In genomic region chr5:132830436-132831094, GRCh38 we compare ENCODE assay signal across 9 cellular contexts. TPM values are rescaled to one million over a fixed set of nuclear protein-coding genes. Genes with fewer than 3 reads are reported as not detected.
DNase-seq lines count a peak whose midpoint lies in the region; ATAC-seq, FAIRE-seq and TF ChIP-seq lines count a peak whose summit lies in the region.
"Had no signal": no experiment of that assay in that cellular context is flagged by ENCODE, and none has a peak within 500 bp of the region (broad histone marks: within the 10 kb centered on the region; RNA-seq: fewer than 3 reads in every experiment).

Gene SHROOM1 (minus strand): TSS chr5:132830647. CDS start chr5:132826140, 4,507 bp downstream.

- WGBS in mesodermal cell (ENCODE audit: insufficient coverage in 2 of 2), 2 experiments: 6 to 8% methylated on average over 59 to 76 of the region's 78 CpGs

- DNase-seq in DMS 273 (lab: John Stamatoyannopoulos, UW; ENCODE audit: unreplicated experiment) (peak; percentile 70), DMS 273 treated with DMSO at 0.1 percent for 48 hours (lab: John Stamatoyannopoulos, UW) (no peak), urothelium cell line (ENCODE audit: low spot score) (peak; percentile 88)

- H3K4me2 ChIP-seq in SU-DHL-6 (ENCODE audit: low read depth, low read length, poor library complexity, severe bottlenecking): peak within 1 kb of the TSS; percentile 48

- peak; percentile 76 for ATAC-seq in GM19455 (IDR thresholded peaks at IDR 0.05; ENCODE audit: unreplicated experiment)
- ATAC-seq in HG03457 (IDR thresholded peaks at IDR 0.05; ENCODE audit: unreplicated experiment): peak; percentile 62

- no peak within 1 kb of the TSS for H3K27ac ChIP-seq in SU-DHL-6 (ENCODE audit: low read depth, low read length)
- no peak within 1 kb of the TSS for H3K27ac ChIP-seq in mesodermal cell (ENCODE audit: low read depth, low read length, severe bottlenecking)

- H3K9ac ChIP-seq in SU-DHL-6 (ENCODE audit: low read length) (peak within 1 kb of the TSS; percentile 65), endocrine pancreas (ENCODE audit: control insufficient read depth, insufficient read depth, low read length) (peak within 1 kb of the TSS; percentile 83)

- H3K36me3 ChIP-seq in SU-DHL-6 (ENCODE audit: low read length) (no peaks in the 10 kb centered on the region), endocrine pancreas (ENCODE audit: control insufficient read depth, insufficient read depth, low read length) (no peaks in the 10 kb centered on the region), mesodermal cell (ENCODE audit: control insufficient read depth, insufficient read depth, low read length) (no peaks in the 10 kb centered on the region)

- H2AFZ ChIP-seq in SU-DHL-6 (ENCODE audit: low read depth, low read length, severe bottlenecking): peak within 1 kb of the TSS; percentile 89

- H3K79me2 ChIP-seq in SU-DHL-6 (ENCODE audit: insufficient read depth, low read length): no peaks in the 10 kb centered on the region

- H3K9me3 ChIP-seq in SU-DHL-6 (ENCODE audit: insufficient read depth, low read length) (no peaks in the 10 kb centered on the region), endocrine pancreas (ENCODE audit: control insufficient read depth, low read length) (no peaks in the 10 kb centered on the region), mesodermal cell (ENCODE audit: control insufficient read depth, low read length) (no peaks in the 10 kb centered on the region)

- H3K4me3 ChIP-seq in SU-DHL-6 (ENCODE audit: insufficient read depth, low read length, poor library complexity, severe bottlenecking) (peak within 1 kb of the TSS; percentile 74), endocrine pancreas (ENCODE audit: control insufficient read depth, insufficient read depth, low read length) (peak within 1 kb of the TSS; percentile 52), mesodermal cell (ENCODE audit: extremely low read depth, insufficient read depth, low read length, poor library complexity, severe bottlenecking) (peak within 1 kb of the TSS; percentile 53)

- no peak for TF ChIP-seq CTCF in SU-DHL-6 (IDR thresholded peaks at IDR 0.05; ENCODE audit: insufficient read depth, low read length, poor library complexity, severe bottlenecking)

- no peaks in the 10 kb centered on the region for H3K9me2 ChIP-seq in SU-DHL-6 (replicated peaks; ENCODE audit: insufficient read depth, low read length)

- no peaks in the 10 kb centered on the region for H3F3A ChIP-seq in SU-DHL-6 (ENCODE audit: insufficient read depth)

- FAIRE-seq in urothelium cell line (lab: Jason Lieb, UNC): no peak
- FAIRE-seq: A204.1 had no signal

- no peaks in the 10 kb centered on the region for H3K4me1 ChIP-seq in endocrine pancreas (ENCODE audit: control insufficient read depth, insufficient read depth, low read length)
- H3K4me1 ChIP-seq in mesodermal cell (ENCODE audit: control insufficient read depth, insufficient read depth, low read length, poor library complexity, severe bottlenecking): peaks cover 6% of the 10 kb centered on the region

- H4K20me1 ChIP-seq in SU-DHL-6 (ENCODE audit: low read depth, low read length): no peaks in the 10 kb centered on the region

- H3K27me3 ChIP-seq in SU-DHL-6 (ENCODE audit: low read length) (no peaks in the 10 kb centered on the region), endocrine pancreas (ENCODE audit: control insufficient read depth, insufficient read depth, low read length) (no peaks in the 10 kb centered on the region)

RNA-seq across cellular contexts. Expression of gene SHROOM1, which starts in this region (rescaled TPM):
- polyA plus RNA-seq in mesodermal cell (2013, experiment 1 of 2): 6.3 TPM
- 4.4 TPM for polyA plus RNA-seq in mesodermal cell (2013, experiment 2 of 2)
